Comparison of ENCODE assay signal across 8 cellular contexts in genomic region chr14:73712540-73713141, GRCh38. TPM values are rescaled to one million over a fixed set of nuclear protein-coding genes. Genes with fewer than 3 reads are reported as not detected.
DNase-seq lines count a peak whose midpoint lies in the region; ATAC-seq and TF ChIP-seq lines count a peak whose summit lies in the region.

No MANE protein-coding gene starts in this region.

- POLR2A ChIA-PET in activated naive CD8-positive, alpha-beta T cell treated with anti-CD3 and anti-CD28 coated beads, Interleukin-2, amount 10 ng/mL, durations not matched to agents 7 days and 5 days (lab: Charles Lee): interaction anchor here (0.8 to 3.8 kb wide), 8 partner anchors 31 to 222 kb away, joined by 3 to 20 read pairs (median 4); partner anchors contain the start of genes ACOT4 and RIOX1

- no peaks in the 10 kb centered on the region for H3K9me3 ChIP-seq in BE2C

- H3K9me3 Mint-ChIP-seq in activated naive CD8-positive, alpha-beta T cell treated with anti-CD3 and anti-CD28 coated beads, Interleukin-2, amount 10 ng/mL, durations not matched to agents 7 days and 5 days: no peaks in the 10 kb centered on the region

- peak; percentile 46 for DNase-seq in BE2C
- DNase-seq in NCI-H82 (lab: John Stamatoyannopoulos, UW): peak; percentile 65
- peak; percentile 57 for DNase-seq in activated naive CD8-positive, alpha-beta T cell treated with anti-CD3 and anti-CD28 coated beads, Interleukin-2, amount 10 ng/mL, durations not matched to agents 7 days and 5 days
- peak; percentile 44 for DNase-seq in iPS-NIHi11 (ENCODE audit: low spot score)
- DNase-seq in stimulated activated CD4-positive, alpha-beta T cell treated with anti-CD3 and anti-CD28 coated beads, Interleukin-2, amount 100 ng/mL, for 48 hours: peak; percentile 30 to 35
- DNase-seq in GM19240 (ENCODE audit: insufficient read length, low spot score): no peak

- no peak for TF ChIP-seq CTCF in BE2C (IDR thresholded peaks at IDR 0.05; ENCODE audit: low read depth, low read length)

- H3K4me1 ChIP-seq in BE2C: peaks cover 14% of the 10 kb centered on the region

- peaks cover 12% of the 10 kb centered on the region for H3K36me3 Mint-ChIP-seq in activated naive CD8-positive, alpha-beta T cell treated with anti-CD3 and anti-CD28 coated beads, Interleukin-2, amount 10 ng/mL, durations not matched to agents 7 days and 5 days

- H3K36me3 ChIP-seq in BE2C: peaks cover 15% of the 10 kb centered on the region; the same call in 1 of the 2 replicates

- H3K4me1 Mint-ChIP-seq in activated naive CD8-positive, alpha-beta T cell treated with anti-CD3 and anti-CD28 coated beads, Interleukin-2, amount 10 ng/mL, durations not matched to agents 7 days and 5 days: peaks cover 21% of the 10 kb centered on the region

- no peaks in the 10 kb centered on the region for H3K27me3 Mint-ChIP-seq in activated naive CD8-positive, alpha-beta T cell treated with anti-CD3 and anti-CD28 coated beads, Interleukin-2, amount 10 ng/mL, durations not matched to agents 7 days and 5 days

- peak; percentile 29 for ATAC-seq in GM21576 (IDR thresholded peaks at IDR 0.05; ENCODE audit: unreplicated experiment)
- peak; percentile 8 for ATAC-seq in activated naive CD8-positive, alpha-beta T cell treated with anti-CD3 and anti-CD28 coated beads, Interleukin-2, amount 10 ng/mL, durations not matched to agents 7 days and 5 days (ENCODE audit: low read depth)
- no peak for ATAC-seq in GM18520 (IDR thresholded peaks at IDR 0.05; ENCODE audit: unreplicated experiment)

- peak overlapping the region; percentile 96 for H3K4me3 Mint-ChIP-seq in activated naive CD8-positive, alpha-beta T cell treated with anti-CD3 and anti-CD28 coated beads, Interleukin-2, amount 10 ng/mL, durations not matched to agents 7 days and 5 days

- H3K27me3 ChIP-seq in BE2C: no peaks in the 10 kb centered on the region

- peak overlapping the region; percentile 97 for H3K27ac Mint-ChIP-seq in activated naive CD8-positive, alpha-beta T cell treated with anti-CD3 and anti-CD28 coated beads, Interleukin-2, amount 10 ng/mL, durations not matched to agents 7 days and 5 days

- H3K4me3 ChIP-seq in BE2C (ENCODE audit: low read depth, low read length): peak overlapping the region; percentile 82

RNA-seq across cellular contexts. Expression of gene PNMA1, which starts 1.5 kb away (rescaled TPM):
- 93.5 TPM for polyA plus RNA-seq in BE2C (2012; ENCODE audit: insufficient read depth, insufficient read length, low read depth)
- total RNA-seq in activated naive CD8-positive, alpha-beta T cell treated with anti-CD3 and anti-CD28 coated beads, Interleukin-2, amount 10 ng/mL, durations not matched to agents 7 days and 5 days: 10 to 100 TPM; 32.1 to 34.9 TPM
